ENCODE assay signal across 9 cellular contexts in the genomic region with DNA sequence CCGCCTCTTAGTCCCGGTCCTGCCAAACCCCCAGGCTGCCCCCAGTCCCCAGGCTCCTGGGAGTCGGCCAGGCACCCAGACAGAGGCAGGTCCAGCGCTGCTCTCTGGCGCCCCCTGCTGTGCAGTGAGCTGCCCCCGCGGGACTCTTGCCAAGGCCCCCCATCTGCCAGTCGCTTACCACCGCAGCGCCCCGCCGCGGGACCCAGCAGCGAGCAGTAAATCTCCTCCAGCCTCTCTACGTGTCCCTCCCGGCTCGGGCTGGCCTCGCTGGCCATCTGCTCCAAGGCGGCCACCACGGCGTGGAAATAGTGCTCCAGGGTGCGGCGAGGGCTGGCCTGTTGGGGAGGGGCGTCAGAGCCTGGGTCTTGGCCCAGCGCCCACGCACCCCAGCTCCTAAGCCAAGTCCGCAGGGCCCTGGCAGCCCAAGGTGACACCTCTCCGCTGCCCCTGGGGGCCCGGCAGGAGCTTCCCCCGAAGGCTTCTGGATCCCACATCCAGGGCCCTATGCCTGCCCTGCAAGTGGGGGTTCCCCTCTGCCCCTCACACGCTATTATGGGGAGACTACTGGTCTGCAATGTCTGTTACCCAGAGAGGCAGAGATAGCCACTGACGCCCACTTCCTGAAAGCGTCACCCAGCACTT. TPM values are rescaled to one million over a fixed set of nuclear protein-coding genes. Genes with fewer than 3 reads are reported as not detected.
DNase-seq lines count a peak whose midpoint lies in the region; ATAC-seq and TF ChIP-seq lines count a peak whose summit lies in the region.
"Had no signal": no experiment of that assay in that cellular context is flagged by ENCODE, and none has a peak within 500 bp of the region (broad histone marks: within the 10 kb centered on the region; RNA-seq: fewer than 3 reads in every experiment).

No MANE protein-coding gene starts in this region.

- no peak overlapping the region for H3K4me3 ChIP-seq in heart right ventricle
- H3K4me3 ChIP-seq: vagina had no signal

- peaks cover 11% of the 10 kb centered on the region for H3K27me3 Mint-ChIP-seq in type B pancreatic cell

- H3K36me3 Mint-ChIP-seq in type B pancreatic cell: no peaks in the 10 kb centered on the region

- no peaks in the 10 kb centered on the region for H3K9me3 ChIP-seq in heart right ventricle
- H3K9me3 ChIP-seq: vagina had no signal

- 42 to 48% methylated on average over 33 of the region's 33 CpGs for WGBS in heart right ventricle, 2 donors

- H3K27me3 ChIP-seq in heart right ventricle: peaks cover 0 to 15% (median 7%) of the 10 kb centered on the region in 7 donors
- H3K27me3 ChIP-seq: vagina had no signal

- intact Hi-C loops in heart right ventricle (cut with DNase I): no loop called here
- intact Hi-C loops in left cardiac atrium (cut with DNase I): no loop called here

- TF ChIP-seq CTCF in heart right ventricle (IDR thresholded peaks at IDR 0.05) (peak in 8 of 9 donors; percentile 13 to 63 (median 48)), type B pancreatic cell (conservative IDR thresholded peaks at IDR 0.05) (peak; percentile 72)

- H3K4me1 Mint-ChIP-seq in type B pancreatic cell (ENCODE audit: unreplicated experiment): peaks cover 6% of the 10 kb centered on the region

- H3K27ac Mint-ChIP-seq in type B pancreatic cell: no peak overlapping the region

- no peaks in the 10 kb centered on the region for H3K9me3 Mint-ChIP-seq in type B pancreatic cell

- peak in 2 of 8 donors; percentile 15 to 35 for ATAC-seq in heart right ventricle
- no peak for ATAC-seq in left cardiac atrium
- ATAC-seq in GM18867 (IDR thresholded peaks at IDR 0.05; ENCODE audit: unreplicated experiment): no peak

- no peak overlapping the region for H3K27ac ChIP-seq in heart right ventricle
- H3K27ac ChIP-seq: vagina had no signal

- H3K4me1 ChIP-seq in heart right ventricle: peaks cover 0 to 5% (median 0%) of the 10 kb centered on the region in 9 donors
- H3K4me1 ChIP-seq: vagina had no signal

- DNase-seq in heart right ventricle: peak in 1 of 2 donors; percentile 31
- DNase-seq in left cardiac atrium: no peak
- DNase-seq in activated CD4-positive, alpha-beta T cell treated with anti-CD3 and anti-CD28 coated beads, Interleukin-2, amount 50 U/mL, for 1 hour: peak; percentile 16
- peak; percentile 11 for DNase-seq in iPS DF 4.7 (ENCODE audit: extremely low read depth, low spot score)
- DNase-seq in type B pancreatic cell (ENCODE audit: extremely low spot score, unreplicated experiment): peak; percentile 67
- no peak for DNase-seq in NCI-H128 (lab: John Stamatoyannopoulos, UW; ENCODE audit: unreplicated experiment)
- DNase-seq in NOMO-1 treated with DMSO at 0.1 percent for 48 hours (lab: John Stamatoyannopoulos, UW; ENCODE audit: unreplicated experiment): no peak

- H3K4me3 Mint-ChIP-seq in type B pancreatic cell: no peak overlapping the region

- peaks cover 0 to 24% (median 0%) of the 10 kb centered on the region in 9 donors for H3K36me3 ChIP-seq in heart right ventricle
- H3K36me3 ChIP-seq: vagina had no signal

RNA-seq across cellular contexts. Expression of gene MFSD6L, which starts 33.7 kb away (rescaled TPM):
- under 1 TPM in 3 of 10 donors, not detected in 7; 0.14 to 0.28 (median 0.19) TPM for total RNA-seq in heart right ventricle
- under 1 TPM; 0.03 to 0.15 TPM for polyA plus RNA-seq in heart right ventricle
- total RNA-seq in left cardiac atrium: not detected
- 3.1 and 3.6 TPM in 2 replicates for total RNA-seq in type B pancreatic cell (ENCODE audit: low replicate concordance)
- total RNA-seq: vagina had no signal

RNA-seq across cellular contexts. Expression of gene PIK3R6, which starts 34.6 kb away (rescaled TPM):
- 1 to 10 TPM in 5 of 10 donors, under 1 TPM in 5; 0.32 to 3.4 (median 1.0) TPM for total RNA-seq in heart right ventricle
- 1 to 10 TPM in 1 of 2 donors, under 1 TPM in 1; 0.58 to 1.5 TPM for polyA plus RNA-seq in heart right ventricle
- total RNA-seq in left cardiac atrium: 1 to 10 TPM in 1 of 2 donors, under 1 TPM in 1; 0.79 to 1.1 TPM
- total RNA-seq in type B pancreatic cell (ENCODE audit: low replicate concordance): not detected in 2 replicates

Comparison
In these comparisons a context has a peak if more than half of its experiments do, and no peak if none do; other contexts are left out.
1. DNase-seq: peak in activated CD4-positive, alpha-beta T cell treated with anti-CD3 and anti-CD28 coated beads, Interleukin-2, amount 50 U/mL, for 1 hour (single experiment), iPS DF 4.7 (single experiment) and type B pancreatic cell (single experiment); none in left cardiac atrium (single experiment), NCI-H128 (single experiment) and NOMO-1 treated with DMSO at 0.1 percent for 48 hours (single experiment).